ENCODE assay signal across 6 cellular contexts in genomic region chr3:46768061-46768460, GRCh38.
"Had no signal": no experiment of that assay in that cellular context is flagged by ENCODE, and none has a peak within 500 bp of the region (broad histone marks: within the 10 kb centered on the region; RNA-seq: fewer than 3 reads in every experiment).

No MANE protein-coding gene starts in this region.

- DNase-seq: IMR-90, KBM-7, KG1 had no signal

- H3K27ac ChIP-seq: HL-60, KMS-11 had no signal

- H3K4me3 ChIP-seq: K562 had no signal
